In the genomic region with DNA sequence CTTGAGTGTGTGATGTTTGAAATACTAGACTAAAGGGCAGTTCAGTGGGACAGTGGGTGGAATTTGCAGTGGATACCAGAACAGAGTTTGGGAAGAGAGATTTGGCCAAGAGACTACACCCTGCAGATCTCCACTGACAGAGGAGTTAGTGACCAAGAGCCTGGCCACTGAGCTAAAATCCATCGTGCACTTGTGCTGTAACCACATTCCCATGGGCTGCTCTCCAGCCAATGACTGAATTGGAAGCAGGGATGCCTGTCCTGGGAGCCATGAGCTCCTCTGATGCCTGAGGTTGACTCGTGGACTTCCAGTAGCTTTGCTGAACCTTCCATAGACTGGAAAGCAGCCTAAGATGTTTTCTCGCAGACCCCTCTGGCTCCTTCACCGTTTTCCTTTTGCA, we compare ENCODE assay signal across 28 cellular contexts.
DNase-seq lines count a peak whose midpoint lies in the region; ATAC-seq, FAIRE-seq and TF ChIP-seq lines count a peak whose summit lies in the region.
"Had no signal": no experiment of that assay in that cellular context is flagged by ENCODE, and none has a peak within 500 bp of the region (broad histone marks: within the 10 kb centered on the region; RNA-seq: fewer than 3 reads in every experiment).

No MANE protein-coding gene starts in this region.

- peaks cover 0 to 3% of the 10 kb centered on the region in 2 experiments; a peak in 1 of 5 replicates for H3K9me3 Mint-ChIP-seq in H9

- H3K9me3 ChIP-seq in H9 (ENCODE audit: control insufficient read depth, low read depth, low read length): no peaks in the 10 kb centered on the region
- no peaks in the 10 kb centered on the region for H3K9me3 ChIP-seq in H1 (ENCODE audit: insufficient read depth in 2 of 2, low read depth in 1 of 2, low read length in 1 of 2)
- no peaks in the 10 kb centered on the region for H3K9me3 ChIP-seq in osteoblast (ENCODE audit: low read depth, low read length)
- H3K9me3 ChIP-seq: BLaER1 treated with 17β-estradiol and CSF1 and Interleukin-3, amounts not matched to agents 10 nM and 100 nM; MG63 had no signal

- no peak for TF ChIP-seq POLR2A in H1 (IDR thresholded peaks at IDR 0.05; ENCODE audit: control extremely low read depth in 1 of 2, low read depth in 2 of 2, low read length in 2 of 2)
- TF ChIP-seq POLR2A in erythroblast (IDR thresholded peaks at IDR 0.05; ENCODE audit: low read length): no peak

- H2BK5ac ChIP-seq in H9 (ENCODE audit: insufficient read length, low read length): no peak overlapping the region
- no peak overlapping the region for H2BK5ac ChIP-seq in H1 (ENCODE audit: low read depth, low read length)

- H3K27me3 Mint-ChIP-seq in H9 (ENCODE audit: low read depth): no peaks in the 10 kb centered on the region
- H3K27me3 Mint-ChIP-seq: CD4-positive, alpha-beta T cell had no signal

- H3K4me1 ChIP-seq in H9 (ENCODE audit: insufficient read depth, low read length) (peaks cover 7% of the 10 kb centered on the region; the same call in 1 of the 2 replicates), H1 (replicated peaks in 1 of 4; ENCODE audit: control insufficient read depth in 3 of 4, insufficient read depth in 4 of 4, low read length in 3 of 4) (peaks cover under 1 to 7% (median 2%) of the 10 kb centered on the region in 4 experiments; a peak in 4 of 7 replicates), osteoblast (ENCODE audit: insufficient read depth, low read length) (peaks cover 20% of the 10 kb centered on the region)

- H3K23me2 ChIP-seq in H9 (ENCODE audit: insufficient read length, low read depth, low read length, poor library complexity, severe bottlenecking) (no peaks in the 10 kb centered on the region), H1 (ENCODE audit: low read depth, low read length) (no peaks in the 10 kb centered on the region)

- H3K18ac ChIP-seq in H9 (ENCODE audit: insufficient read length, low read depth, low read length) (no peak overlapping the region), H1 (ENCODE audit: extremely low read depth, low read length) (no peak overlapping the region)

- ATAC-seq in HG03135 (IDR thresholded peaks at IDR 0.05; ENCODE audit: unreplicated experiment) (no peak), GM21367 (IDR thresholded peaks at IDR 0.05; ENCODE audit: unreplicated experiment) (no peak)
- ATAC-seq: GM12878 had no signal

- no peaks in the 10 kb centered on the region for H3K79me1 ChIP-seq in H9 (ENCODE audit: insufficient read depth, low read depth, low read length, poor library complexity, severe bottlenecking)
- H3K79me1 ChIP-seq in H1 (ENCODE audit: low read depth, low read length): no peaks in the 10 kb centered on the region

- H3K4me2 ChIP-seq in H9 (ENCODE audit: insufficient read depth, insufficient read length, low read length) (no peak overlapping the region), H1 (ENCODE audit: insufficient read depth in 1 of 2, low read depth in 2 of 2, low read length in 2 of 2) (no peak overlapping the region), osteoblast (ENCODE audit: insufficient read depth, low read length) (no peak overlapping the region)
- H3K4me2 ChIP-seq: PC-9 had no signal

- TF ChIP-seq CTCF in H9 (conservative IDR thresholded peaks at IDR 0.05) (no peak), H1 (IDR thresholded peaks at IDR 0.05; ENCODE audit: control extremely low read depth in 1 of 3, insufficient read depth in 1 of 3, low read depth in 1 of 3, low read length in 3 of 3) (no peak), osteoblast (IDR thresholded peaks at IDR 0.05; ENCODE audit: extremely low read depth, low read depth, low read length) (no peak)

- H3K4me3 Mint-ChIP-seq in H9: no peak overlapping the region
- H3K4me3 Mint-ChIP-seq: CD4-positive, alpha-beta T cell had no signal

- H2BK20ac ChIP-seq in H9 (ENCODE audit: low read depth, low read length, poor library complexity, severe bottlenecking) (no peak overlapping the region), H1 (ENCODE audit: low read length) (no peak overlapping the region)

- H4K8ac ChIP-seq in H9 (replicated peaks; ENCODE audit: insufficient read length, low read depth, low read length) (no peak overlapping the region), H1 (ENCODE audit: extremely low read depth, insufficient read depth, low read length) (no peak overlapping the region)

- H3K4ac ChIP-seq in H9 (ENCODE audit: low read depth, low read length) (no peak overlapping the region), H1 (replicated peaks; ENCODE audit: insufficient read length, low read depth, low read length) (no peak overlapping the region)

- no peak overlapping the region for H4K5ac ChIP-seq in H9 (ENCODE audit: insufficient read length, low read depth, low read length)
- no peak overlapping the region for H4K5ac ChIP-seq in H1 (ENCODE audit: insufficient read length, low read depth, low read length)

- H3K23ac ChIP-seq in H9 (ENCODE audit: insufficient read length, low read depth, low read length) (no peak overlapping the region), H1 (ENCODE audit: insufficient read length) (no peak overlapping the region)

- H3K36me3 ChIP-seq in H1 (ENCODE audit: control insufficient read depth in 2 of 4, insufficient read depth in 4 of 4, low read length in 3 of 4) (no peaks in the 10 kb centered on the region), osteoblast (ENCODE audit: insufficient read depth, low read length) (no peaks in the 10 kb centered on the region)
- H3K36me3 ChIP-seq: BLaER1 treated with 17β-estradiol and CSF1 and Interleukin-3, amounts not matched to agents 10 nM and 100 nM; MG63 had no signal

- no peaks in the 10 kb centered on the region for H3K79me2 ChIP-seq in H9 (ENCODE audit: insufficient read depth, low read length)
- no peaks in the 10 kb centered on the region for H3K79me2 ChIP-seq in H1 (ENCODE audit: control insufficient read depth in 1 of 2, insufficient read depth in 2 of 2, low read length in 2 of 2)
- peaks cover 31% of the 10 kb centered on the region for H3K79me2 ChIP-seq in osteoblast (ENCODE audit: insufficient read depth, low read length)

- no peak overlapping the region for H3K27ac Mint-ChIP-seq in H9
- H3K27ac Mint-ChIP-seq: CD4-positive, alpha-beta T cell had no signal

- H4K91ac ChIP-seq in H9 (ENCODE audit: insufficient read length, low read depth, low read length): no peak overlapping the region
- no peak overlapping the region for H4K91ac ChIP-seq in H1 (replicated peaks; ENCODE audit: insufficient read length, low read length)

- H2BK15ac ChIP-seq in H9 (ENCODE audit: low read depth, low read length): no peak overlapping the region
- H2BK15ac ChIP-seq in H1 (ENCODE audit: low read length): 0 out of 2 replicates have a peak overlapping the region, but pooled peaks have one; percentile 25

- H3T11ph ChIP-seq in H9 (ENCODE audit: low read length): no peak overlapping the region

- H3K14ac ChIP-seq in H9 (ENCODE audit: insufficient read depth, low read length) (no peak overlapping the region), H1 (ENCODE audit: insufficient read length) (no peak overlapping the region)

- H2BK120ac ChIP-seq in H9 (ENCODE audit: low read depth, low read length, poor library complexity, severe bottlenecking): no peak overlapping the region
- H2BK120ac ChIP-seq in H1 (replicated peaks; ENCODE audit: low read depth, low read length): no peak overlapping the region

- no peak for FAIRE-seq in H1 (lab: Jason Lieb, UNC)
- FAIRE-seq: D721Med, G401.6, GM12878, H54 had no signal

- WGBS in H9 (ENCODE audit: extremely low coverage, insufficient read length, low lambda C conversion rate): no CpG with 5 or more reads among the region's 4 CpGs
- 96% methylated on average over 4 of the region's 4 CpGs; no CpG with 5 or more reads in 1 of the 2 experiments for WGBS in H1 (ENCODE audit: extremely low coverage in 1 of 2, insufficient coverage in 1 of 2, insufficient read length in 1 of 2, insufficient replicate concordance in 2 of 2, low coverage in 1 of 2, low lambda C conversion rate in 2 of 2, missing lambda C conversion rate in 1 of 2), 2 experiments

- TF ChIP-seq EP300 in H1 (IDR thresholded peaks at IDR 0.05; ENCODE audit: borderline replicate concordance in 1 of 2, low read depth in 2 of 2, low read length in 2 of 2): no peak

- CTCF ChIA-PET in H1 (lab: Charles Lee; ENCODE audit: partially characterized antibody): no interaction called here

- H3K27me3 ChIP-seq in H9 (ENCODE audit: insufficient read depth, low read length) (no peaks in the 10 kb centered on the region), H1 (replicated peaks in 1 of 4; ENCODE audit: control insufficient read depth in 3 of 4, extremely low read depth in 1 of 4, insufficient read depth in 3 of 4, low read length in 3 of 4) (no peaks in the 10 kb centered on the region), osteoblast (ENCODE audit: insufficient read depth, low read length) (no peaks in the 10 kb centered on the region)
- H3K27me3 ChIP-seq: BLaER1 treated with 17β-estradiol and CSF1 and Interleukin-3, amounts not matched to agents 10 nM and 100 nM; MG63 had no signal

- POLR2A ChIA-PET in H1 (lab: Charles Lee; ENCODE audit: partially characterized antibody): no interaction called here

- peak overlapping the region; percentile 26 for H3K27ac ChIP-seq in H9 (ENCODE audit: insufficient read length, low read depth, low read length)
- no peak overlapping the region for H3K27ac ChIP-seq in H1 (ENCODE audit: low read depth, low read length)
- H3K27ac ChIP-seq in osteoblast (ENCODE audit: low read depth, low read length): peak overlapping the region; percentile 37
- H3K27ac ChIP-seq: 22Rv1; BLaER1 treated with 17β-estradiol and CSF1 and Interleukin-3, amounts not matched to agents 10 nM and 100 nM; PC-9 had no signal

- H3K9ac ChIP-seq in H9 (ENCODE audit: extremely low read depth, insufficient read length, low read length) (no peak overlapping the region), H1 (replicated peaks in 1 of 4; ENCODE audit: extremely low read depth in 1 of 4, low read depth in 3 of 4, low read length in 3 of 4) (no peak overlapping the region)
- H3K9ac ChIP-seq: BLaER1 treated with 17β-estradiol and CSF1 and Interleukin-3, amounts not matched to agents 10 nM and 100 nM had no signal

- H2AK5ac ChIP-seq in H9 (ENCODE audit: insufficient read length, low read length): no peak overlapping the region
- H2AK5ac ChIP-seq in H1 (ENCODE audit: low read depth, low read length): no peak overlapping the region

- H3K56ac ChIP-seq in H9 (ENCODE audit: insufficient read length, low read depth, low read length) (no peak overlapping the region), H1 (replicated peaks; ENCODE audit: insufficient read length, low read depth, low read length) (no peak overlapping the region)

- no peak overlapping the region for H2BK12ac ChIP-seq in H9 (ENCODE audit: insufficient read length, low read depth, low read length)
- H2BK12ac ChIP-seq in H1 (ENCODE audit: low read depth, low read length): 0 out of 2 replicates have a peak overlapping the region, but pooled peaks have one; percentile 29

- no peak overlapping the region for H2AFZ ChIP-seq in H9 (ENCODE audit: low read length)
- H2AFZ ChIP-seq in H1 (ENCODE audit: low read length): no peak overlapping the region
- no peak overlapping the region for H2AFZ ChIP-seq in osteoblast (ENCODE audit: low read length)
- H2AFZ ChIP-seq: PC-9 had no signal

- peaks cover 43% of the 10 kb centered on the region in 2 experiments for H3K4me1 Mint-ChIP-seq in H9

- DNase-seq in DMS53 (lab: John Stamatoyannopoulos, UW) (peak; percentile 18), DMS53 treated with DMSO at 0.1 percent for 48 hours (lab: John Stamatoyannopoulos, UW; ENCODE audit: unreplicated experiment) (no peak), H9 (no peak), H1 (ENCODE audit: low read depth in 1 of 2, low spot score in 2 of 2) (no peak), osteoblast (ENCODE audit: insufficient read length, low spot score, missing footprints) (no peak), erythroblast (lab: John Stamatoyannopoulos, UW) (no peak)
- DNase-seq: ACHN; AML-193; CD4-positive, alpha-beta T cell; KBM-7; MG63; NCI-H1105 treated with DMSO at 0.1 percent for 48 hours; NCI-H146; NCI-H1930; NCI-H2107; NCI-H446 treated with DMSO at 0.1 percent for 48 hours; NCI-H526; PC-9; RPMI8226; SHP77 had no signal

- H3K4me3 ChIP-seq in H1 (ENCODE audit: extremely low read depth in 1 of 4, insufficient read depth in 2 of 4, low read depth in 3 of 4, low read length in 4 of 4): no peak overlapping the region
- no peak overlapping the region for H3K4me3 ChIP-seq in osteoblast (ENCODE audit: insufficient read depth, low read length)
- H3K4me3 ChIP-seq: BLaER1 treated with 17β-estradiol and CSF1 and Interleukin-3, amounts not matched to agents 10 nM and 100 nM; GM12878; MG63; PC-9 had no signal

- peaks cover 0 to 6% (median 4%) of the 10 kb centered on the region in 3 experiments; a peak in 3 of 7 replicates for H3K36me3 Mint-ChIP-seq in H9 (ENCODE audit: insufficient read depth in 1 of 3, low read depth in 3 of 3)

- no peak for TF ChIP-seq RAD21 in H1 (IDR thresholded peaks at IDR 0.05 in 1 of 2, conservative IDR thresholded peaks at IDR 0.05 in 1 of 2; ENCODE audit: low read depth in 2 of 2, low read length in 2 of 2)

- no peaks in the 10 kb centered on the region for H4K20me1 ChIP-seq in H9 (ENCODE audit: control insufficient read depth, insufficient read depth, insufficient read length)
- H4K20me1 ChIP-seq in H1 (replicated peaks in 1 of 2; ENCODE audit: control insufficient read depth in 1 of 2, insufficient read depth in 2 of 2, low read length in 2 of 2): no peaks in the 10 kb centered on the region
- no peaks in the 10 kb centered on the region for H4K20me1 ChIP-seq in osteoblast (ENCODE audit: insufficient read depth, low read length)
- H4K20me1 ChIP-seq: BLaER1 treated with 17β-estradiol and CSF1 and Interleukin-3, amounts not matched to agents 10 nM and 100 nM had no signal
